10 cellular contexts compared by ENCODE assay signal in the genomic region with DNA sequence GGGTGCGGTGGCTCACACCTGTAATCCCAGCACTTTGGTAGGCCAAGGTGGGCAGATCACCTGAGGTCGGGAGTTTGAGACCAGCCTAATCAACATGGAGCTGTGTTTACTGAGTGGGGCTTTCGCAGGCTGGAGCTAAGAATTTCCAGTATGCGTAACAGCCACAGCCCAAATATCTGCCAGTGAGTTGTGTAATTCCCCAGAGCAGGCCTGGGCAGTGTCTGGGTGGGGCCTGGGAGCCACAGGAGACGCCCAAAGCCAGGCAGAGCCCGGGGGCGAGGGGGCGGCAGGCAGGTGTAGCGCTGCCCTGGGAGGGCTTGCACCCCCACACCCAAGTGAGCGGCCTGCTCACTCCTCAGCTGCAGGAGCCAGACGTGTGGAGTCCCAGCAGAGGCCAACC. TPM values are rescaled to one million over a fixed set of nuclear protein-coding genes. Genes with fewer than 3 reads are reported as not detected.
A peak's percentile ranks its signal among the peaks of the same experiment; 100 is the strongest.
DNase-seq lines count a peak whose midpoint lies in the region; ATAC-seq and TF ChIP-seq lines count a peak whose summit lies in the region.
"Not testable (repeated sequence)": the region's sequence is repeated elsewhere in the genome, so short reads cannot be mapped to it uniquely, and the experiment has no call there.
"Had no signal": no experiment of that assay in that cellular context is flagged by ENCODE, and none has a peak within 500 bp of the region (broad histone marks: within the 10 kb centered on the region; RNA-seq: fewer than 3 reads in every experiment).

A gene with protein sequence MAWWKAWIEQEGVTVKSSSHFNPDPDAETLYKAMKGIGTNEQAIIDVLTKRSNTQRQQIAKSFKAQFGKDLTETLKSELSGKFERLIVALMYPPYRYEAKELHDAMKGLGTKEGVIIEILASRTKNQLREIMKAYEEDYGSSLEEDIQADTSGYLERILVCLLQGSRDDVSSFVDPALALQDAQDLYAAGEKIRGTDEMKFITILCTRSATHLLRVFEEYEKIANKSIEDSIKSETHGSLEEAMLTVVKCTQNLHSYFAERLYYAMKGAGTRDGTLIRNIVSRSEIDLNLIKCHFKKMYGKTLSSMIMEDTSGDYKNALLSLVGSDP (plus strand): TSS at position 371 of the 400 bp plus-strand sequence. CDS start 76 bp downstream, outside the sequence.

- H2AFZ ChIP-seq in hepatocyte, result not testable (repeated sequence)

- not testable (repeated sequence) for H3K9me3 ChIP-seq in RWPE2 (ENCODE audit: severe bottlenecking); hepatocyte (ENCODE audit: low read depth); lower lobe of right lung; suprapubic skin

- TF ChIP-seq POLR2A in suprapubic skin (IDR thresholded peaks at IDR 0.05), result not testable (repeated sequence)

- H3K27ac ChIP-seq in RWPE2 (ENCODE audit: poor library complexity, severe bottlenecking) (peak within 1 kb of the TSS; percentile 71), epithelial cell of prostate (peak within 1 kb of the TSS; percentile 73), suprapubic skin (peak within 1 kb of the TSS; percentile 29)
- not testable (repeated sequence) for H3K27ac ChIP-seq in hepatocyte, lower lobe of right lung

- H3K27me3 ChIP-seq in RWPE2 (ENCODE audit: insufficient read depth, poor library complexity, severe bottlenecking); hepatocyte; lower lobe of right lung (ENCODE audit: low read depth); suprapubic skin: not testable (repeated sequence)

- DNase-seq in Daoy (ENCODE audit: low read depth); RWPE2 (ENCODE audit: low spot score); epithelial cell of prostate (ENCODE audit: low read depth, low spot score); Right ventricle myocardium superior; hepatocyte (ENCODE audit: low spot score); lower lobe of right lung; suprapubic skin (ENCODE audit: low spot score in 2 of 2): not testable (repeated sequence)

- H3K36me3 ChIP-seq in RWPE2 (ENCODE audit: low read depth); hepatocyte (replicated peaks; ENCODE audit: insufficient read depth, low read depth); lower lobe of right lung; suprapubic skin: not testable (repeated sequence)

- not testable (repeated sequence) for H3K4me2 ChIP-seq in hepatocyte

- TF ChIP-seq CTCF in RWPE2 (IDR thresholded peaks at IDR 0.05; ENCODE audit: poor library complexity, severe bottlenecking); hepatocyte (IDR thresholded peaks at IDR 0.05; ENCODE audit: poor library complexity); lower lobe of right lung (IDR thresholded peaks at IDR 0.05); suprapubic skin (IDR thresholded peaks at IDR 0.05): not testable (repeated sequence)

- H4K20me1 ChIP-seq in hepatocyte (ENCODE audit: insufficient read depth, poor library complexity, severe bottlenecking), result not testable (repeated sequence)

- intact Hi-C loops in Right ventricle myocardium superior (cut with DNase I); lower lobe of right lung (cut with DNase I): not testable (repeated sequence)

- H3K9me2 ChIP-seq in hepatocyte (replicated peaks; ENCODE audit: insufficient read depth), result not testable (repeated sequence)

- H3K79me2 ChIP-seq in hepatocyte, result not testable (repeated sequence)

- WGBS in hepatocyte (ENCODE audit: low lambda C conversion rate, missing lambda C conversion rate), result 56% methylated on average over 3 of the region's 11 CpGs
- WGBS in suprapubic skin, result 52% methylated on average over 4 of the region's 11 CpGs

- H3K4me3 ChIP-seq in RWPE2 (ENCODE audit: severe bottlenecking), result peak within 1 kb of the TSS; percentile 35
- H3K4me3 ChIP-seq in hepatocyte, lower lobe of right lung, suprapubic skin: not testable (repeated sequence)

- not testable (repeated sequence) for H3K4me1 ChIP-seq in RWPE2 (ENCODE audit: insufficient read depth, poor library complexity, severe bottlenecking); hepatocyte (ENCODE audit: insufficient read depth); lower lobe of right lung; suprapubic skin

- TF ChIP-seq EP300 in suprapubic skin (IDR thresholded peaks at IDR 0.05), result not testable (repeated sequence)

- peak; percentile 45 for ATAC-seq in RWPE2 (ENCODE audit: low read depth)
- ATAC-seq in Right ventricle myocardium superior (ENCODE audit: poor library complexity), result peak; percentile 40
- ATAC-seq in lower lobe of right lung, result peak; percentile 62 to 73

RNA-seq across cellular contexts. Expression of the gene that starts here (rescaled TPM):
- 26.7 and 38.1 TPM in 2 replicates for total RNA-seq in Daoy (2014; rRNA removed; shearing (Covaris generic))
- total RNA-seq in Right ventricle myocardium superior, result 0.81 TPM
- 38.0 and 54.0 TPM in 2 replicates for total RNA-seq in hepatocyte
- 70.7 and 110 TPM in 2 replicates for polyA plus RNA-seq in hepatocyte
- total RNA-seq in lower lobe of right lung, result 15.7 TPM
- 100 to 1,000 TPM; 263 to 396 (median 341) TPM for total RNA-seq in suprapubic skin
- total RNA-seq: CD8-positive, alpha-beta T cell; H9; OCI-LY7 had no signal

Comparison
In these comparisons a context has a peak if more than half of its experiments do, and no peak if none do; other contexts are left out.
1. Peak in ATAC-seq in Right ventricle myocardium superior; RNA of the gene not detected or under 1 TPM.